16 cellular contexts compared by ENCODE assay signal in the genomic region with DNA sequence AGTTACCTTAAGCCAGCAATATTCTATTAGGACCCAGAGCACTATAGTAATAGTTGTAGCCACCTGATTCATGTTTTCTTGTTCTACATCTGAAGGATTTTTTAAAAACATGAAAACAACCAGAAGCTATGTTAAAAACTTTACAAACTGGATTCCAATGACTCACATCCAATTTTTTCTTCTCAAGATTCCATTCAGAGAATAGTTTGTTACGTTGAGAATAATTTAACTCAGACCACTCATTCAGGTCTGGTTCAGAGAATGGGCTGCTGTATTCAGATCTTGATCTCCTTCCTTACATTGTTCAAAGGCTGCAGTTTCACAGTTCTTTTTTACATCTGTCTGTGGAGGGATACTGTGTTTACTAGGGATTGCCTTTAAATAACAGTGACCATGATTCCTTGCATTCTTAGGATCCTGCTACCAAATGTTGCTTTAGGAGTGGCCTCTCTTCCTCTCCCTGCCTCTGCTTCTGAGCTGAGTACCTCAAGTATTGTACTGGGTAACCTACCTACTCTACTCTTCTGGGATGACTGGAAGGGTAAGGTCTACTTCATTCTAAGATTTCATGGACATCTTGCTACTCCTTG.
DNase-seq lines count a peak whose midpoint lies in the region; ATAC-seq and TF ChIP-seq lines count a peak whose summit lies in the region.
"Had no signal": no experiment of that assay in that cellular context is flagged by ENCODE, and none has a peak within 500 bp of the region (broad histone marks: within the 10 kb centered on the region; RNA-seq: fewer than 3 reads in every experiment).

No MANE protein-coding gene starts in this region.

- no peaks in the 10 kb centered on the region for H3K9me3 ChIP-seq in CD8-positive, alpha-beta memory T cell (ENCODE audit: low read length)

- TF ChIP-seq CTCF in WTC11 (IDR thresholded peaks at IDR 0.05) (no peak), nephron (IDR thresholded peaks at IDR 0.05; ENCODE audit: unreplicated experiment in 3 of 3) (no peak)

- H3K27ac ChIP-seq in CD8-positive, alpha-beta memory T cell (ENCODE audit: low read depth, low read length), result no peak overlapping the region

- no peaks in the 10 kb centered on the region for H3K36me3 ChIP-seq in CD8-positive, alpha-beta memory T cell (ENCODE audit: insufficient read depth, low read length)

- peak overlapping the region; percentile 89 for H3K27ac Mint-ChIP-seq in WTC11
- H3K27ac Mint-ChIP-seq in nephron, result peak overlapping the region in 2 of 3 experiments; percentile 57 to 81
- no peak overlapping the region for H3K27ac Mint-ChIP-seq in CD8-positive, alpha-beta memory T cell
- H3K27ac Mint-ChIP-seq: CD4-positive, alpha-beta memory T cell; H9 had no signal

- H3K4me1 ChIP-seq in CD8-positive, alpha-beta memory T cell (ENCODE audit: insufficient read depth, low read length), result no peaks in the 10 kb centered on the region

- H3K27me3 ChIP-seq in CD8-positive, alpha-beta memory T cell (ENCODE audit: insufficient read depth, low read length, poor library complexity, severe bottlenecking), result no peaks in the 10 kb centered on the region

- no peak overlapping the region for H3K4me3 ChIP-seq in CD8-positive, alpha-beta memory T cell (ENCODE audit: low read length)

- ATAC-seq in WTC11, result peak; percentile 94
- ATAC-seq: HCT116 had no signal

- H3K4me1 Mint-ChIP-seq in WTC11 (peaks cover 52% of the 10 kb centered on the region), nephron (no peaks in the 10 kb centered on the region)
- H3K4me1 Mint-ChIP-seq in CD8-positive, alpha-beta memory T cell, result no peaks in the 10 kb centered on the region
- H3K4me1 Mint-ChIP-seq: CD4-positive, alpha-beta memory T cell had no signal

- no peak for DNase-seq in WTC11 (ENCODE audit: low spot score)
- peak; percentile 29 for DNase-seq in iPS-NIHi11 (ENCODE audit: low spot score)
- no peak for DNase-seq in CD8-positive, alpha-beta memory T cell
- DNase-seq in NOMO-1 treated with dmso at 0.1 percent for 144 hours (lab: John Stamatoyannopoulos, UW; ENCODE audit: unreplicated experiment), result no peak
- DNase-seq in amygdala (lab: John Stamatoyannopoulos, UW), result no peak
- DNase-seq in NCI-H69 (lab: John Stamatoyannopoulos, UW), result no peak
- DNase-seq: C1 segment of cervical spinal cord; CD4-positive, alpha-beta memory T cell; DMS 273 treated with DMSO at 0.1 percent for 48 hours; DMS53; DMS79 treated with DMSO at 0.1 percent for 48 hours; GF-D8; GOT3; H9 had no signal

- POLR2A ChIA-PET in WTC11 (lab: Charles Lee), result no interaction called here
- POLR2A ChIA-PET in CD8-positive, alpha-beta memory T cell (lab: Charles Lee), result no interaction called here

- H3K27me3 Mint-ChIP-seq in WTC11 (ENCODE audit: low read depth) (no peaks in the 10 kb centered on the region), nephron (ENCODE audit: low read depth) (no peaks in the 10 kb centered on the region)
- H3K27me3 Mint-ChIP-seq in CD8-positive, alpha-beta memory T cell, result no peaks in the 10 kb centered on the region
- H3K27me3 Mint-ChIP-seq: CD4-positive, alpha-beta memory T cell had no signal

- H3K9me3 Mint-ChIP-seq in WTC11 (no peaks in the 10 kb centered on the region), nephron (peaks cover 2% of the 10 kb centered on the region)
- peaks cover 0 to 4% (median 0%) of the 10 kb centered on the region in 5 donors for H3K9me3 Mint-ChIP-seq in CD8-positive, alpha-beta memory T cell
- H3K9me3 Mint-ChIP-seq: H9 had no signal

- no peak overlapping the region for H3K4me3 Mint-ChIP-seq in WTC11
- no peak overlapping the region for H3K4me3 Mint-ChIP-seq in nephron
- H3K4me3 Mint-ChIP-seq in CD8-positive, alpha-beta memory T cell, result no peak overlapping the region
- H3K4me3 Mint-ChIP-seq: CD4-positive, alpha-beta memory T cell; H9 had no signal

- CTCF ChIA-PET in WTC11 (lab: Charles Lee), result no interaction called here
- CTCF ChIA-PET in CD8-positive, alpha-beta memory T cell (lab: Charles Lee), result no interaction called here

- H3K36me3 Mint-ChIP-seq in WTC11, result no peaks in the 10 kb centered on the region
- H3K36me3 Mint-ChIP-seq in nephron (ENCODE audit: low read depth), result no peaks in the 10 kb centered on the region
- peaks cover 0 to 2% (median 0%) of the 10 kb centered on the region in 3 donors for H3K36me3 Mint-ChIP-seq in CD8-positive, alpha-beta memory T cell
- H3K36me3 Mint-ChIP-seq: CD4-positive, alpha-beta memory T cell had no signal

TF ChIP-seq in WTC11, 78 proteins besides CTCF, POLR2A, EP300 and RAD21 (continues in another document):
- TF ChIP-seq, protein P1, sequence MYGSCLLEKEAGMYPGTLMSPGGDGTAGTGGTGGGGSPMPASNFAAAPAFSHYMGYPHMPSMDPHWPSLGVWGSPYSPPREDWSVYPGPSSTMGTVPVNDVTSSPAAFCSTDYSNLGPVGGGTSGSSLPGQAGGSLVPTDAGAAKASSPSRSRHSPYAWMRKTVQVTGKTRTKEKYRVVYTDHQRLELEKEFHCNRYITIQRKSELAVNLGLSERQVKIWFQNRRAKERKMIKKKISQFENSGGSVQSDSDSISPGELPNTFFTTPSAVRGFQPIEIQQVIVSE (CRISPR knock-in tag; IDR thresholded peaks at IDR 0.05; ENCODE audit: borderline replicate concordance), result no peak
- TF ChIP-seq ZNF317 (CRISPR knock-in tag; IDR thresholded peaks at IDR 0.05; ENCODE audit: borderline replicate concordance, low read depth), result no peak
- TF ChIP-seq JUN (CRISPR knock-in tag; IDR thresholded peaks at IDR 0.05), result no peak
- TF ChIP-seq, protein P2, sequence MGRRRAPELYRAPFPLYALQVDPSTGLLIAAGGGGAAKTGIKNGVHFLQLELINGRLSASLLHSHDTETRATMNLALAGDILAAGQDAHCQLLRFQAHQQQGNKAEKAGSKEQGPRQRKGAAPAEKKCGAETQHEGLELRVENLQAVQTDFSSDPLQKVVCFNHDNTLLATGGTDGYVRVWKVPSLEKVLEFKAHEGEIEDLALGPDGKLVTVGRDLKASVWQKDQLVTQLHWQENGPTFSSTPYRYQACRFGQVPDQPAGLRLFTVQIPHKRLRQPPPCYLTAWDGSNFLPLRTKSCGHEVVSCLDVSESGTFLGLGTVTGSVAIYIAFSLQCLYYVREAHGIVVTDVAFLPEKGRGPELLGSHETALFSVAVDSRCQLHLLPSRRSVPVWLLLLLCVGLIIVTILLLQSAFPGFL (CRISPR knock-in tag; IDR thresholded peaks at IDR 0.05; ENCODE audit: borderline replicate concordance), result no peak
- TF ChIP-seq NR3C1 (CRISPR knock-in tag; conservative IDR thresholded peaks at IDR 0.05; ENCODE audit: low read depth), result no peak
- TF ChIP-seq, protein P3, sequence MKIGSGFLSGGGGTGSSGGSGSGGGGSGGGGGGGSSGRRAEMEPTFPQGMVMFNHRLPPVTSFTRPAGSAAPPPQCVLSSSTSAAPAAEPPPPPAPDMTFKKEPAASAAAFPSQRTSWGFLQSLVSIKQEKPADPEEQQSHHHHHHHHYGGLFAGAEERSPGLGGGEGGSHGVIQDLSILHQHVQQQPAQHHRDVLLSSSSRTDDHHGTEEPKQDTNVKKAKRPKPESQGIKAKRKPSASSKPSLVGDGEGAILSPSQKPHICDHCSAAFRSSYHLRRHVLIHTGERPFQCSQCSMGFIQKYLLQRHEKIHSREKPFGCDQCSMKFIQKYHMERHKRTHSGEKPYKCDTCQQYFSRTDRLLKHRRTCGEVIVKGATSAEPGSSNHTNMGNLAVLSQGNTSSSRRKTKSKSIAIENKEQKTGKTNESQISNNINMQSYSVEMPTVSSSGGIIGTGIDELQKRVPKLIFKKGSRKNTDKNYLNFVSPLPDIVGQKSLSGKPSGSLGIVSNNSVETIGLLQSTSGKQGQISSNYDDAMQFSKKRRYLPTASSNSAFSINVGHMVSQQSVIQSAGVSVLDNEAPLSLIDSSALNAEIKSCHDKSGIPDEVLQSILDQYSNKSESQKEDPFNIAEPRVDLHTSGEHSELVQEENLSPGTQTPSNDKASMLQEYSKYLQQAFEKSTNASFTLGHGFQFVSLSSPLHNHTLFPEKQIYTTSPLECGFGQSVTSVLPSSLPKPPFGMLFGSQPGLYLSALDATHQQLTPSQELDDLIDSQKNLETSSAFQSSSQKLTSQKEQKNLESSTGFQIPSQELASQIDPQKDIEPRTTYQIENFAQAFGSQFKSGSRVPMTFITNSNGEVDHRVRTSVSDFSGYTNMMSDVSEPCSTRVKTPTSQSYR (CRISPR knock-in tag; IDR thresholded peaks at IDR 0.05), result no peak
- TF ChIP-seq, protein P4, sequence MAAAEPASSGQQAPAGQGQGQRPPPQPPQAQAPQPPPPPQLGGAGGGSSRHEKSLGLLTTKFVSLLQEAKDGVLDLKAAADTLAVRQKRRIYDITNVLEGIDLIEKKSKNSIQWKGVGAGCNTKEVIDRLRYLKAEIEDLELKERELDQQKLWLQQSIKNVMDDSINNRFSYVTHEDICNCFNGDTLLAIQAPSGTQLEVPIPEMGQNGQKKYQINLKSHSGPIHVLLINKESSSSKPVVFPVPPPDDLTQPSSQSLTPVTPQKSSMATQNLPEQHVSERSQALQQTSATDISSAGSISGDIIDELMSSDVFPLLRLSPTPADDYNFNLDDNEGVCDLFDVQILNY (CRISPR knock-in tag; IDR thresholded peaks at IDR 0.05), result no peak
- no peak for TF ChIP-seq NFATC4 (CRISPR knock-in tag; IDR thresholded peaks at IDR 0.05)
- no peak for TF ChIP-seq EMX1 (CRISPR knock-in tag; IDR thresholded peaks at IDR 0.05)
- TF ChIP-seq, protein P5, sequence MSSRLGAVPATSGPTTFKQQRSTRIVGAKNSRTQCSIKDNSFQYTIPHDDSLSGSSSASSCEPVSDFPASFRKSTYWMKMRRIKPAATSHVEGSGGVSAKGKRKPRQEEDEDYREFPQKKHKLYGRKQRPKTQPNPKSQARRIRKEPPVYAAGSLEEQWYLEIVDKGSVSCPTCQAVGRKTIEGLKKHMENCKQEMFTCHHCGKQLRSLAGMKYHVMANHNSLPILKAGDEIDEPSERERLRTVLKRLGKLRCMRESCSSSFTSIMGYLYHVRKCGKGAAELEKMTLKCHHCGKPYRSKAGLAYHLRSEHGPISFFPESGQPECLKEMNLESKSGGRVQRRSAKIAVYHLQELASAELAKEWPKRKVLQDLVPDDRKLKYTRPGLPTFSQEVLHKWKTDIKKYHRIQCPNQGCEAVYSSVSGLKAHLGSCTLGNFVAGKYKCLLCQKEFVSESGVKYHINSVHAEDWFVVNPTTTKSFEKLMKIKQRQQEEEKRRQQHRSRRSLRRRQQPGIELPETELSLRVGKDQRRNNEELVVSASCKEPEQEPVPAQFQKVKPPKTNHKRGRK (CRISPR knock-in tag; IDR thresholded peaks at IDR 0.05; ENCODE audit: borderline replicate concordance), result no peak
- no peak for TF ChIP-seq SMAD4 (CRISPR knock-in tag; IDR thresholded peaks at IDR 0.05)
- TF ChIP-seq HMGA2 (CRISPR knock-in tag; IDR thresholded peaks at IDR 0.05), result no peak
- no peak for TF ChIP-seq TCF7 (CRISPR knock-in tag; IDR thresholded peaks at IDR 0.05; ENCODE audit: low read depth)
- TF ChIP-seq, protein P6, sequence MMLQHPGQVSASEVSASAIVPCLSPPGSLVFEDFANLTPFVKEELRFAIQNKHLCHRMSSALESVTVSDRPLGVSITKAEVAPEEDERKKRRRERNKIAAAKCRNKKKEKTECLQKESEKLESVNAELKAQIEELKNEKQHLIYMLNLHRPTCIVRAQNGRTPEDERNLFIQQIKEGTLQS (CRISPR knock-in tag; conservative IDR thresholded peaks at IDR 0.05), result no peak
- TF ChIP-seq TP53 (CRISPR knock-in tag; IDR thresholded peaks at IDR 0.05), result no peak
- TF ChIP-seq ZNF263 (CRISPR knock-in tag; IDR thresholded peaks at IDR 0.05; ENCODE audit: low read depth), result no peak

Comparison
In these comparisons a context has a peak if more than half of its experiments do, and no peak if none do; other contexts are left out.
1. H3K27ac Mint-ChIP-seq: peak in WTC11 (single experiment) and nephron (2 of 3); none in CD8-positive, alpha-beta memory T cell (0 of 8).